In the genomic region with DNA sequence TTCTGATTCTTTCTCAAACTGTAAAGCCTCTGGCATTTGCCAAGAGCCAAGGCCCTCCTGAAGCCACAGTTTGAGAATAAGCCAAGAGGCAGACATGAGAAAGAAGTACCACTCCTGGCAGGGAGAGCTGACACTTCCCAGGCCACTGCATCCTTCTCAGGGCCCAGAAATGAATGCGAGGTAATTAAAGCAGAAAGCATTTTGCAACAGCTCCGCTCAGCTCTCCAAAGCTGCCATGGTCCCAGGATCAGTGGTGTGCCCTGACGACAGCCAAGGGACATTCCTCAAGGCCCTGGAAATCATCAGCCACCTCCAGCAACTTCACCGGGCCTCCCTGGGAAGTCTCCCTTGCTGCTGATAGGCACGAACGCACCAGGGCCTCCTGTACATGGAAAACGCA, we compare ENCODE assay signal across 14 cellular contexts. TPM values are rescaled to one million over a fixed set of nuclear protein-coding genes. Genes with fewer than 3 reads are reported as not detected.
DNase-seq lines count a peak whose midpoint lies in the region; TF ChIP-seq lines count a peak whose summit lies in the region.
"Not testable (repeated sequence)": the region's sequence is repeated elsewhere in the genome, so short reads cannot be mapped to it uniquely, and the experiment has no call there.
"Had no signal": no experiment of that assay in that cellular context is flagged by ENCODE, and none has a peak within 500 bp of the region (broad histone marks: within the 10 kb centered on the region; RNA-seq: fewer than 3 reads in every experiment).

No MANE protein-coding gene starts in this region.

- H3K4me1 ChIP-seq in endodermal cell (ENCODE audit: control insufficient read depth, insufficient read depth, low read length); cardiac muscle cell (ENCODE audit: low read depth); neural progenitor cell; stomach: not testable (repeated sequence)

- DNase-seq in endodermal cell (peak; percentile 50), cardiac muscle cell (ENCODE audit: low read depth in 1 of 2, low spot score in 1 of 2) (peak in 1 of 2 donors; percentile 85), left kidney (ENCODE audit: low read depth, low spot score) (peak; percentile 24), mesenteric fat pad (ENCODE audit: low spot score) (peak; percentile 33), mucosa of gallbladder (ENCODE audit: low spot score) (peak; percentile 18)
- not testable (repeated sequence) for DNase-seq in neural progenitor cell (ENCODE audit: low spot score); stomach

- not testable (repeated sequence) for H3F3A ChIP-seq in neural progenitor cell (ENCODE audit: low read depth)

- not testable (repeated sequence) for TF ChIP-seq CTCF in endodermal cell (conservative IDR thresholded peaks at IDR 0.05); cardiac muscle cell (IDR thresholded peaks at IDR 0.05; ENCODE audit: low read depth, low read length); neural progenitor cell (IDR thresholded peaks at IDR 0.05); stomach (IDR thresholded peaks at IDR 0.05)

- not testable (repeated sequence) for H3K27ac ChIP-seq in endodermal cell (ENCODE audit: low read depth, low read length); neural progenitor cell
- peak overlapping the region; percentile 94 for H3K27ac ChIP-seq in cardiac muscle cell
- H3K27ac ChIP-seq in stomach = peak overlapping the region in 1 of 5 donors; percentile 63

- not testable (repeated sequence) for H3K9me3 Mint-ChIP-seq in endodermal cell, neural progenitor cell

- H3K9ac ChIP-seq in endodermal cell (ENCODE audit: extremely low read depth, low read length, poor library complexity, severe bottlenecking); neural progenitor cell: not testable (repeated sequence)

- H3K9me3 ChIP-seq in endodermal cell (ENCODE audit: control insufficient read depth, low read length); cardiac muscle cell (ENCODE audit: low read depth); neural progenitor cell (ENCODE audit: low read depth); stomach: not testable (repeated sequence)

- not testable (repeated sequence) for H3K79me2 ChIP-seq in neural progenitor cell (ENCODE audit: low read depth)

- not testable (repeated sequence) for H3K4me3 ChIP-seq in endodermal cell (ENCODE audit: low read length); cardiac muscle cell; neural progenitor cell; stomach

- H4K20me1 ChIP-seq in neural progenitor cell (ENCODE audit: low read depth) = not testable (repeated sequence)

- not testable (repeated sequence) for H3K4me2 ChIP-seq in neural progenitor cell

- intact Hi-C loops in stomach (cut with DNase I; ENCODE audit: low total_unique reads) = not testable (repeated sequence)

- H3K36me3 ChIP-seq in endodermal cell (ENCODE audit: control insufficient read depth, insufficient read depth, low read length); cardiac muscle cell; neural progenitor cell; stomach: not testable (repeated sequence)

- peaks cover 21% of the 10 kb centered on the region for H3K4me1 Mint-ChIP-seq in endodermal cell
- not testable (repeated sequence) for H3K4me1 Mint-ChIP-seq in neural progenitor cell

- H3K27ac Mint-ChIP-seq in endodermal cell, neural progenitor cell: not testable (repeated sequence)

- H3K36me3 Mint-ChIP-seq in endodermal cell (ENCODE audit: low read depth); neural progenitor cell: not testable (repeated sequence)

- not testable (repeated sequence) for TF ChIP-seq POLR2A in stomach (IDR thresholded peaks at IDR 0.05)

- H2AFZ ChIP-seq in neural progenitor cell (replicated peaks) = peak overlapping the region; percentile 7

- H3K27me3 ChIP-seq in endodermal cell (ENCODE audit: control insufficient read depth, insufficient read depth, low read length, poor library complexity, severe bottlenecking); cardiac muscle cell; neural progenitor cell; stomach: not testable (repeated sequence)

- not testable (repeated sequence) for H3K27me3 Mint-ChIP-seq in endodermal cell (ENCODE audit: insufficient read depth); neural progenitor cell (ENCODE audit: insufficient read depth, low read depth)

- 70 to 71% methylated on average over 4 to 7 of the region's 7 CpGs for WGBS in endodermal cell (ENCODE audit: insufficient coverage in 1 of 2, insufficient read length in 1 of 2), 2 experiments
- 53 to 72% (median 64%) methylated on average over 7 of the region's 7 CpGs for WGBS in stomach, 5 donors

- not testable (repeated sequence) for H3K4me3 Mint-ChIP-seq in endodermal cell, neural progenitor cell

- peak; percentile 20 for TF ChIP-seq EP300 in stomach (IDR thresholded peaks at IDR 0.05)

RNA-seq across cellular contexts. Expression of a gene that starts 44.2 kb away (rescaled TPM):
- total RNA-seq in endodermal cell = under 1 TPM in 1 of 2 donors, not detected in 1; 0.11 TPM
- polyA plus RNA-seq in endodermal cell (2013, experiment 1 of 2) = 0.36 TPM
- 0.41 TPM for polyA plus RNA-seq in endodermal cell (2013, experiment 2 of 2)
- total RNA-seq in cardiac muscle cell = not detected in 2 replicates
- polyA plus RNA-seq in cardiac muscle cell = not detected in 2 replicates
- not detected for total RNA-seq in mesenteric fat pad
- not detected for total RNA-seq in mucosa of gallbladder
- total RNA-seq in neural progenitor cell (ENCODE audit: low replicate concordance) = 0.06 TPM in 1 of 2 replicates, not detected in the other
- not detected for total RNA-seq in stomach
- under 1 TPM in 1 of 3 donors, not detected in 2; 0.31 TPM for polyA plus RNA-seq in stomach
- total RNA-seq: A673; CD4-positive, alpha-beta memory T cell; CD4-positive, CD25-positive, alpha-beta regulatory T cell; CD8-positive, alpha-beta memory T cell; Daoy had no signal
- polyA plus RNA-seq: AG04450; CD14-positive monocyte; CD4-positive, alpha-beta memory T cell; CD4-positive, CD25-positive, alpha-beta regulatory T cell; CD8-positive, alpha-beta memory T cell had no signal
